Comparison of ENCODE assay signal across 8 cellular contexts in genomic region chr9:4678679-4679267, GRCh38. TPM values are rescaled to one million over a fixed set of nuclear protein-coding genes. Genes with fewer than 3 reads are reported as not detected.
A peak's percentile ranks its signal among the peaks of the same experiment; 100 is the strongest.
DNase-seq lines count a peak whose midpoint lies in the region; ATAC-seq, FAIRE-seq and TF ChIP-seq lines count a peak whose summit lies in the region.

No MANE protein-coding gene starts in this region.

- H3K9ac ChIP-seq in GM23248, result peak overlapping the region; percentile 93

- WGBS in GM23248 (ENCODE audit: low coverage in 1 of 2, low lambda C conversion rate in 2 of 2, missing lambda C conversion rate in 2 of 2), 2 experiments, result 1% methylated on average over 16 of the region's 16 CpGs

- no peaks in the 10 kb centered on the region for H3K27me3 ChIP-seq in GM23248 (replicated peaks; ENCODE audit: insufficient read depth)
- H3K27me3 ChIP-seq in bronchial epithelial cell (ENCODE audit: control insufficient read depth, insufficient read depth, low read length), result no peaks in the 10 kb centered on the region
- no peaks in the 10 kb centered on the region for H3K27me3 ChIP-seq in thoracic aorta (replicated peaks; ENCODE audit: insufficient read depth)

- H3K36me3 Mint-ChIP-seq in osteocyte (ENCODE audit: unreplicated experiment), result no peaks in the 10 kb centered on the region

- peak overlapping the region; percentile 72 for H3K4me2 ChIP-seq in GM23248 (ENCODE audit: unreplicated experiment)

- H3K4me1 ChIP-seq in GM23248 (ENCODE audit: insufficient read depth) (peaks cover 32% of the 10 kb centered on the region), thoracic aorta (ENCODE audit: control insufficient read depth in 1 of 2, low read depth in 2 of 2) (peaks cover 10 to 25% of the 10 kb centered on the region in 2 donors)

- ATAC-seq in thoracic aorta (ENCODE audit: insufficient number of reproducible peaks, low FRiP score, low read depth), result no peak

- in situ Hi-C loops in GM23248 (cut with MboI), result no loop called here

- peaks cover 37% of the 10 kb centered on the region for H3F3A ChIP-seq in GM23248 (ENCODE audit: insufficient read depth)

- H3K79me2 ChIP-seq in GM23248 (ENCODE audit: insufficient read depth), result peaks cover 41% of the 10 kb centered on the region

- no peak for FAIRE-seq in bronchial epithelial cell (lab: Jason Lieb, UNC)

- H3K27ac ChIP-seq in GM23248, result peak overlapping the region; percentile 91
- H3K27ac ChIP-seq in thoracic aorta, result peak overlapping the region; percentile 96 to 97

- H3K9me3 ChIP-seq in GM23248 (ENCODE audit: low read depth), result no peaks in the 10 kb centered on the region
- H3K9me3 ChIP-seq in thoracic aorta, result no peaks in the 10 kb centered on the region

- no peaks in the 10 kb centered on the region for H3K9me2 ChIP-seq in GM23248 (ENCODE audit: insufficient read depth)

- no peak overlapping the region for H3K27ac Mint-ChIP-seq in osteocyte (ENCODE audit: unreplicated experiment)

- H3K4me3 ChIP-seq in GM23248 (peak overlapping the region; percentile 80), bronchial epithelial cell (ENCODE audit: low read depth, low read length) (peak overlapping the region; percentile 58), thoracic aorta (peak overlapping the region; percentile 89)

- peaks cover 18% of the 10 kb centered on the region for H3K4me1 Mint-ChIP-seq in osteocyte (ENCODE audit: unreplicated experiment)

- H3K36me3 ChIP-seq in GM23248 (ENCODE audit: low read depth) (no peaks in the 10 kb centered on the region), bronchial epithelial cell (ENCODE audit: control insufficient read depth, insufficient read depth, low read length) (no peaks in the 10 kb centered on the region), thoracic aorta (no peaks in the 10 kb centered on the region)

- H3K4me3 Mint-ChIP-seq in osteocyte (ENCODE audit: unreplicated experiment), result no peak overlapping the region

- H3K27me3 Mint-ChIP-seq in osteocyte (ENCODE audit: unreplicated experiment), result no peaks in the 10 kb centered on the region

- DNase-seq in NCI-H2107 treated with DMSO at 0.1 percent for 48 hours (lab: John Stamatoyannopoulos, UW; ENCODE audit: unreplicated experiment) (peak; percentile 60), NCI-H2107 (lab: John Stamatoyannopoulos, UW) (no peak), GM23248 (peak; percentile 59), NCI-H2196 (lab: John Stamatoyannopoulos, UW; ENCODE audit: unreplicated experiment) (peak; percentile 67), bronchial epithelial cell (ENCODE audit: low read depth) (no peak), left kidney (ENCODE audit: low read depth, low spot score) (peak; percentile 80), thoracic aorta (ENCODE audit: low spot score) (no peak), osteocyte (ENCODE audit: extremely low spot score, unreplicated experiment) (no peak)

- no peaks in the 10 kb centered on the region for H4K20me1 ChIP-seq in GM23248 (ENCODE audit: insufficient read depth)

- H3K9me3 Mint-ChIP-seq in osteocyte (ENCODE audit: unreplicated experiment), result no peaks in the 10 kb centered on the region

- no peak for TF ChIP-seq CTCF in bronchial epithelial cell (IDR thresholded peaks at IDR 0.05; ENCODE audit: insufficient read depth, low read length, severe bottlenecking)
- TF ChIP-seq CTCF in thoracic aorta (IDR thresholded peaks at IDR 0.05), result no peak
- TF ChIP-seq CTCF in osteocyte (IDR thresholded peaks at IDR 0.05), result no peak

- H2AFZ ChIP-seq in GM23248, result peak overlapping the region; percentile 85

RNA-seq across cellular contexts. Expression of gene CDC37L1, which starts 0.6 kb away (rescaled TPM):
- total RNA-seq in GM23248 (2014; rRNA removed; shearing (Covaris generic)), result 26.2 and 32.2 TPM in 2 replicates
- 24.3 and 26.4 TPM in 2 replicates for polyA plus RNA-seq in GM23248 (2016; fragmentation: Nextera tagmentation; extraction: Ambion mirVana)
- 14.0 and 22.1 TPM in 2 replicates for total RNA-seq in bronchial epithelial cell
- total RNA-seq in thoracic aorta, result 10 to 100 TPM; 22.5 to 46.2 TPM
- total RNA-seq in osteocyte, result 14.9 and 19.9 TPM in 2 replicates

RNA-seq across cellular contexts. Expression of gene SPATA6L, which starts 12.5 kb away (rescaled TPM):
- 0.65 and 1.0 TPM in 2 replicates for total RNA-seq in GM23248 (2014; rRNA removed; shearing (Covaris generic))
- 0.69 and 1.4 TPM in 2 replicates for polyA plus RNA-seq in GM23248 (2016; fragmentation: Nextera tagmentation; extraction: Ambion mirVana)
- total RNA-seq in bronchial epithelial cell, result 2.6 and 6.5 TPM in 2 replicates
- 1 to 10 TPM; 1.8 to 2.4 TPM for total RNA-seq in thoracic aorta
- 1.2 and 1.9 TPM in 2 replicates for total RNA-seq in osteocyte

RNA-seq across cellular contexts. Expression of gene PLPP6, which starts 16.7 kb away (rescaled TPM):
- total RNA-seq in GM23248 (2014; rRNA removed; shearing (Covaris generic)), result 4.6 and 7.9 TPM in 2 replicates
- 7.4 and 7.8 TPM in 2 replicates for polyA plus RNA-seq in GM23248 (2016; fragmentation: Nextera tagmentation; extraction: Ambion mirVana)
- total RNA-seq in bronchial epithelial cell, result 5.9 and 6.1 TPM in 2 replicates
- 1 to 10 TPM; 4.5 to 5.0 TPM for total RNA-seq in thoracic aorta
- total RNA-seq in osteocyte, result 8.1 and 9.0 TPM in 2 replicates

Comparison
In these comparisons a context has a peak if more than half of its experiments do, and no peak if none do; other contexts are left out.
1. DNase-seq: peak in NCI-H2107 treated with DMSO at 0.1 percent for 48 hours (single experiment), GM23248 (single experiment), NCI-H2196 (single experiment) and left kidney (single experiment); none in NCI-H2107 (single experiment), bronchial epithelial cell (single experiment), thoracic aorta (single experiment) and osteocyte (single experiment).
2. Peak in every context shown above with its lines, with median percentiles within 50 percentile points of each other: H3K4me3 ChIP-seq.